ENCODE assay signal across 24 cellular contexts in genomic region chr6:40083141-40083920, GRCh38.
"Had no signal": no experiment of that assay in that cellular context is flagged by ENCODE, and none has a peak within 500 bp of the region (broad histone marks: within the 10 kb centered on the region; RNA-seq: fewer than 3 reads in every experiment).

No MANE protein-coding gene starts in this region.

- ATAC-seq: effector memory CD8-positive, alpha-beta T cell; esophagus mucosa; foreskin keratinocyte; gastrocnemius medialis; gastroesophageal sphincter; heart left ventricle; heart right ventricle had no signal

- H3K4me1 ChIP-seq: colonic mucosa, esophagus muscularis mucosa, esophagus squamous epithelium, foreskin keratinocyte, gastrocnemius medialis, gastroesophageal sphincter, heart left ventricle, heart right ventricle had no signal

- H3K4me3 Mint-ChIP-seq: dendritic cell treated with granulocyte-macrophage colony-stimulating factor and Interleukin-4, amounts not matched to agents 40 ng/mL and 50 ng/mL, for 4 days; effector memory CD8-positive, alpha-beta T cell had no signal

- H3K9me3 ChIP-seq: colonic mucosa, esophagus muscularis mucosa, esophagus squamous epithelium, gastrocnemius medialis, gastroesophageal sphincter, heart left ventricle, heart right ventricle had no signal

- H3K27ac ChIP-seq: colonic mucosa, coronary artery, dorsolateral prefrontal cortex, epithelial cell of prostate, esophagus muscularis mucosa, esophagus squamous epithelium, foreskin keratinocyte, gastrocnemius medialis, gastroesophageal sphincter, heart left ventricle, heart right ventricle had no signal

- H3K9me3 Mint-ChIP-seq: dendritic cell treated with granulocyte-macrophage colony-stimulating factor and Interleukin-4, amounts not matched to agents 40 ng/mL and 50 ng/mL, for 4 days; effector memory CD8-positive, alpha-beta T cell had no signal

- H3K27me3 ChIP-seq: colonic mucosa, foreskin keratinocyte had no signal

- H3K27me3 Mint-ChIP-seq: dendritic cell treated with granulocyte-macrophage colony-stimulating factor and Interleukin-4, amounts not matched to agents 40 ng/mL and 50 ng/mL, for 4 days had no signal

- DNase-seq: colonic mucosa; cortex of kidney; dermis blood vessel endothelial cell; dorsolateral prefrontal cortex; effector CD4-positive, alpha-beta T cell; effector CD8-positive, alpha-beta T cell; effector memory CD4-positive, alpha-beta T cell; effector memory CD8-positive, alpha-beta T cell; erythroblast; esophagus squamous epithelium; foreskin fibroblast; foreskin keratinocyte; foreskin melanocyte; gastrocnemius medialis; glutamatergic neuron; head of caudate nucleus; heart left ventricle; heart right ventricle had no signal

- H3K4me3 ChIP-seq: colonic mucosa, coronary artery, dorsolateral prefrontal cortex, esophagus muscularis mucosa, esophagus squamous epithelium, gastrocnemius medialis, gastroesophageal sphincter, heart left ventricle, heart right ventricle had no signal

- H3K27ac Mint-ChIP-seq: dendritic cell treated with granulocyte-macrophage colony-stimulating factor and Interleukin-4, amounts not matched to agents 40 ng/mL and 50 ng/mL, for 4 days; effector memory CD8-positive, alpha-beta T cell had no signal

- H3K36me3 ChIP-seq: colonic mucosa, esophagus muscularis mucosa, esophagus squamous epithelium, gastrocnemius medialis, gastroesophageal sphincter, heart left ventricle, heart right ventricle had no signal
